ENCODE assay signal across 1 cellular context in genomic region chrX:31860686-31861085, GRCh38.
TF ChIP-seq lines count a peak whose summit lies in the region.

No MANE protein-coding gene starts in this region.

TF ChIP-seq in liver, 16 proteins besides CTCF, POLR2A, EP300 and RAD21 (continued from another document):
- TF ChIP-seq REST (IDR thresholded peaks at IDR 0.05) (no peak), SP1 (IDR thresholded peaks at IDR 0.05) (no peak), EGR1 (IDR thresholded peaks at IDR 0.05; ENCODE audit: low read depth in 2 of 2) (no peak), MAX (IDR thresholded peaks at IDR 0.05) (no peak), YY1 (IDR thresholded peaks at IDR 0.05) (no peak), ZBTB33 (IDR thresholded peaks at IDR 0.05) (no peak), GABPA (IDR thresholded peaks at IDR 0.05 in 1 of 2, conservative IDR thresholded peaks at IDR 0.05 in 1 of 2) (no peak), HNF4G (IDR thresholded peaks at IDR 0.05) (no peak), ATF3 (IDR thresholded peaks at IDR 0.05) (no peak), RXRA (IDR thresholded peaks at IDR 0.05) (peak; percentile 17 to 57), FOXA1 (IDR thresholded peaks at IDR 0.05) (peak; percentile 23), JUND (IDR thresholded peaks at IDR 0.05) (no peak), FOXA2 (IDR thresholded peaks at IDR 0.05) (peak; percentile 45)
